In genomic region chr2:124625561-124625960, GRCh38 we compare ENCODE assay signal across 34 cellular contexts.
"Had no signal": no experiment of that assay in that cellular context is flagged by ENCODE, and none has a peak within 500 bp of the region (broad histone marks: within the 10 kb centered on the region; RNA-seq: fewer than 3 reads in every experiment).

No MANE protein-coding gene starts in this region.

- H3K36me3 ChIP-seq: MG63 had no signal

- H3K9me3 ChIP-seq: MG63 had no signal

- DNase-seq: Karpas-422, Kasumi-1, MG63, MM.1S, MV-4-11, NCI-H1048, NCI-H1092, NCI-H1092 treated with DMSO at 0.1 percent for 48 hours, NCI-H1105, NCI-H1105 treated with DMSO at 0.1 percent for 48 hours, NCI-H1417, NCI-H1417 treated with DMSO at 0.1 percent for 48 hours, NCI-H1436, NCI-H1436 treated with DMSO at 0.1 percent for 48 hours, NCI-H146, NCI-H1694, NCI-H1694 treated with DMSO at 0.1 percent for 48 hours, NCI-H187, NCI-H187 treated with DMSO at 0.1 percent for 48 hours, NCI-H1930, NCI-H2029, NCI-H2029 treated with DMSO at 0.1 percent for 48 hours, NCI-H2081, NCI-H2081 treated with DMSO at 0.1 percent for 48 hours, NCI-H2107, NCI-H2171, NCI-H2171 treated with DMSO at 0.1 percent for 48 hours, NCI-H2227 treated with DMSO at 0.1 percent for 48 hours, NCI-H226, NCI-H345, NCI-H446, NCI-H446 treated with DMSO at 0.1 percent for 48 hours, NCI-H510A had no signal

- H3K27ac ChIP-seq: KMS-11 had no signal

- H3K27me3 ChIP-seq: MG63 had no signal

- H3K4me2 ChIP-seq: KMS-11 had no signal

- H3K4me3 ChIP-seq: MG63 had no signal

- H3K9ac ChIP-seq: KMS-11 had no signal
